8 cellular contexts compared by ENCODE assay signal in genomic region chr2:162475661-162476060, GRCh38.
A peak's percentile ranks its signal among the peaks of the same experiment; 100 is the strongest.
DNase-seq lines count a peak whose midpoint lies in the region; ATAC-seq and TF ChIP-seq lines count a peak whose summit lies in the region.

No MANE protein-coding gene starts in this region.

- POLR2A ChIA-PET in activated CD8-positive, alpha-beta T cell treated with anti-CD3 and anti-CD28 coated beads, Interleukin-2, amount 10 ng/mL, durations not matched to agents 7 days and 5 days (lab: Charles Lee), result no interaction called here

- peak overlapping the region; percentile 88 for H3K27ac Mint-ChIP-seq in glutamatergic neuron (ENCODE audit: unreplicated experiment)
- no peak overlapping the region for H3K27ac Mint-ChIP-seq in activated CD8-positive, alpha-beta T cell treated with anti-CD3 and anti-CD28 coated beads, Interleukin-2, amount 10 ng/mL, durations not matched to agents 7 days and 5 days

- TF ChIP-seq CTCF in glutamatergic neuron (IDR thresholded peaks at IDR 0.05; ENCODE audit: partially characterized antibody, unreplicated experiment) (no peak), lower leg skin (IDR thresholded peaks at IDR 0.05) (no peak)

- TF ChIP-seq POLR2A in lower leg skin (IDR thresholded peaks at IDR 0.05), result no peak

- peak; percentile 63 for ATAC-seq in HG03097 (IDR thresholded peaks at IDR 0.05; ENCODE audit: low FRiP score, unreplicated experiment)
- ATAC-seq in activated CD8-positive, alpha-beta T cell treated with anti-CD3 and anti-CD28 coated beads, Interleukin-2, amount 10 ng/mL, durations not matched to agents 7 days and 5 days, result no peak
- ATAC-seq in SK-N-SH treated with all-trans-retinoic acid at 6 μM for 48 hours, result no peak
- no peak for ATAC-seq in HG03439 (IDR thresholded peaks at IDR 0.05; ENCODE audit: unreplicated experiment)

- DNase-seq in Ammon's horn (ENCODE audit: low spot score) (peak; percentile 78), NCI-H69 (lab: John Stamatoyannopoulos, UW) (peak; percentile 96), glutamatergic neuron (peak; percentile 82), lower leg skin (ENCODE audit: low spot score in 2 of 2) (no peak)
- DNase-seq in activated CD8-positive, alpha-beta T cell treated with anti-CD3 and anti-CD28 coated beads, Interleukin-2, amount 10 ng/mL, durations not matched to agents 7 days and 5 days, result no peak

- CTCF ChIA-PET in activated CD8-positive, alpha-beta T cell treated with anti-CD3 and anti-CD28 coated beads, Interleukin-2, amount 10 ng/mL, durations not matched to agents 7 days and 5 days (lab: Charles Lee), result no interaction called here

- H3K4me3 Mint-ChIP-seq in glutamatergic neuron (ENCODE audit: unreplicated experiment), result peak overlapping the region; percentile 57
- no peak overlapping the region for H3K4me3 Mint-ChIP-seq in activated CD8-positive, alpha-beta T cell treated with anti-CD3 and anti-CD28 coated beads, Interleukin-2, amount 10 ng/mL, durations not matched to agents 7 days and 5 days

- WGBS in lower leg skin, 2 donors, result 10 to 21% methylated on average over 1 of the region's 1 CpG

- peaks cover 32% of the 10 kb centered on the region for H3K4me1 Mint-ChIP-seq in glutamatergic neuron (ENCODE audit: low read depth, unreplicated experiment)
- no peaks in the 10 kb centered on the region for H3K4me1 Mint-ChIP-seq in activated CD8-positive, alpha-beta T cell treated with anti-CD3 and anti-CD28 coated beads, Interleukin-2, amount 10 ng/mL, durations not matched to agents 7 days and 5 days (ENCODE audit: low read depth)

- H3K27me3 Mint-ChIP-seq in glutamatergic neuron (ENCODE audit: unreplicated experiment), result peaks cover 8% of the 10 kb centered on the region
- no peaks in the 10 kb centered on the region for H3K27me3 Mint-ChIP-seq in activated CD8-positive, alpha-beta T cell treated with anti-CD3 and anti-CD28 coated beads, Interleukin-2, amount 10 ng/mL, durations not matched to agents 7 days and 5 days (ENCODE audit: low read depth)

- no peak overlapping the region for H3K4me3 ChIP-seq in lower leg skin (ENCODE audit: low read depth, poor library complexity, severe bottlenecking)

- H3K9me3 Mint-ChIP-seq in glutamatergic neuron (ENCODE audit: unreplicated experiment), result peaks cover 11% of the 10 kb centered on the region
- H3K9me3 Mint-ChIP-seq in activated CD8-positive, alpha-beta T cell treated with anti-CD3 and anti-CD28 coated beads, Interleukin-2, amount 10 ng/mL, durations not matched to agents 7 days and 5 days (ENCODE audit: insufficient read depth), result no peaks in the 10 kb centered on the region

- peaks cover 6% of the 10 kb centered on the region for H3K36me3 Mint-ChIP-seq in glutamatergic neuron (ENCODE audit: unreplicated experiment)
- H3K36me3 Mint-ChIP-seq in activated CD8-positive, alpha-beta T cell treated with anti-CD3 and anti-CD28 coated beads, Interleukin-2, amount 10 ng/mL, durations not matched to agents 7 days and 5 days (ENCODE audit: low read depth), result no peaks in the 10 kb centered on the region

- intact Hi-C loops in lower leg skin (cut with DNase I; ENCODE audit: low total_unique reads), result no loop called here

TF ChIP-seq in SK-N-SH treated with all-trans-retinoic acid at 6 μM for 48 hours, 23 proteins besides CTCF, POLR2A, EP300 and RAD21:
- TF ChIP-seq POU6F1 (CRISPR knock-in tag; IDR thresholded peaks at IDR 0.05; ENCODE audit: borderline replicate concordance, low read depth) (no peak), ZFP30 (CRISPR knock-in tag; IDR thresholded peaks at IDR 0.05) (no peak), BACH2 (CRISPR knock-in tag; IDR thresholded peaks at IDR 0.05; ENCODE audit: borderline replicate concordance) (no peak), SNAI2 (CRISPR knock-in tag; IDR thresholded peaks at IDR 0.05) (no peak)
TF ChIP-seq in SK-N-SH treated with all-trans-retinoic acid at 6 μM for 48 hours: peak in this region for 0.

Comparison
In these comparisons a context has a peak if more than half of its experiments do, and no peak if none do; other contexts are left out.
1. DNase-seq: peak in Ammon's horn (single experiment), NCI-H69 (single experiment) and glutamatergic neuron (single experiment); none in activated CD8-positive, alpha-beta T cell treated with anti-CD3 and anti-CD28 coated beads, Interleukin-2, amount 10 ng/mL, durations not matched to agents 7 days and 5 days (single experiment) and lower leg skin (0 of 2).